In the genomic region with DNA sequence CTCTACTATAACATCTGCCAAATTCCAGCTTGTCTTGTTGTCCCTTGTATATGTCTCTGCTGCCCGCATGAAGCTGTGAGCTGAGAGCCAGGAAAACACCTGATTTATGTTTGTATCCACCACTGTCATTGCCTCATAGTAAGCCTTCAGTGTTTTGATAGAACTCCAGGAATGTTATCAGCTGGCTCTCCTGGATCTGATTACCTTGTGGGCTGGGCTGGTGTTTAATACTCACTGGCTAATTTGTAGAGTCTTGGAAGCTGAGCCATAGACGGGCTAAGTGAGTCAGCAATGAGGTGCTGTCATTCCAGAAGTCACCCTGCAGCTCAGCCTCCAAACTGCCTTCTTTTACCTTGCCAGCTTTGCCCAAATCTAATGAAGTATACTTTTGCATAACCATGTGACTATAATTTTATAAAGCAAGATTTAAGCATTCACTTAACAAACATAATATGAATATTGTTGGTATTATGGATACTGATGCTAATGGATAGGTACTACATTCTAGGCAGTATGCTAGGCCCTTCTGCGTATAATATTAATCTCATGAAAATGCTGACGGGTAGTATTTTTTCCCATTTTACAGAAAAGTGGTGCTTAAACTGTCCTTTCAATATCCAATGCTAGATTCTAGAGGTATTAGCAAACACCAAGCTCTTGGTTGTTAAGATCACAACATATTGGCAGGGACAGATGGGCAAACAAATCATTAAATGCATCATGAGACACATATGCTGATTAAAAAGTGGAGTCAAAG, we compare ENCODE assay signal across 1 cellular context.
TF ChIP-seq lines count a peak whose summit lies in the region.

No MANE protein-coding gene starts in this region.

TF ChIP-seq in K562, 482 proteins besides CTCF, POLR2A, EP300 and RAD21 (continued from another document):
- TF ChIP-seq, protein P1, sequence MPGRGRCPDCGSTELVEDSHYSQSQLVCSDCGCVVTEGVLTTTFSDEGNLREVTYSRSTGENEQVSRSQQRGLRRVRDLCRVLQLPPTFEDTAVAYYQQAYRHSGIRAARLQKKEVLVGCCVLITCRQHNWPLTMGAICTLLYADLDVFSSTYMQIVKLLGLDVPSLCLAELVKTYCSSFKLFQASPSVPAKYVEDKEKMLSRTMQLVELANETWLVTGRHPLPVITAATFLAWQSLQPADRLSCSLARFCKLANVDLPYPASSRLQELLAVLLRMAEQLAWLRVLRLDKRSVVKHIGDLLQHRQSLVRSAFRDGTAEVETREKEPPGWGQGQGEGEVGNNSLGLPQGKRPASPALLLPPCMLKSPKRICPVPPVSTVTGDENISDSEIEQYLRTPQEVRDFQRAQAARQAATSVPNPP (IDR thresholded peaks at IDR 0.05; ENCODE audit: borderline replicate concordance, insufficient read depth, insufficient read length), result no peak
- TF ChIP-seq ZNF407 (IDR thresholded peaks at IDR 0.05; ENCODE audit: low read depth) (no peak), ZC3H11A (IDR thresholded peaks at IDR 0.05; ENCODE audit: low read depth, low read length) (no peak), MTA1 (IDR thresholded peaks at IDR 0.05; ENCODE audit: borderline replicate concordance) (no peak), DLX4 (CRISPR knock-in tag; IDR thresholded peaks at IDR 0.05) (no peak), KDM1A (IDR thresholded peaks at IDR 0.05) (peak in 1 of 2 experiments; percentile 12; a peak in 1 of 4 replicates), TEAD1 (CRISPR knock-in tag; IDR thresholded peaks at IDR 0.05) (peak in 1 of 2 experiments; percentile 78; a peak in 2 of 4 replicates), PYGO2 (tag; IDR thresholded peaks at IDR 0.05) (no peak), RBM17 (IDR thresholded peaks at IDR 0.05; ENCODE audit: borderline replicate concordance, low read depth, low read length) (no peak), ZNF551 (CRISPR knock-in tag; IDR thresholded peaks at IDR 0.05) (no peak), THAP7 (CRISPR knock-in tag; IDR thresholded peaks at IDR 0.05) (no peak), KHSRP (IDR thresholded peaks at IDR 0.05) (no peak)
- TF ChIP-seq, protein P2, sequence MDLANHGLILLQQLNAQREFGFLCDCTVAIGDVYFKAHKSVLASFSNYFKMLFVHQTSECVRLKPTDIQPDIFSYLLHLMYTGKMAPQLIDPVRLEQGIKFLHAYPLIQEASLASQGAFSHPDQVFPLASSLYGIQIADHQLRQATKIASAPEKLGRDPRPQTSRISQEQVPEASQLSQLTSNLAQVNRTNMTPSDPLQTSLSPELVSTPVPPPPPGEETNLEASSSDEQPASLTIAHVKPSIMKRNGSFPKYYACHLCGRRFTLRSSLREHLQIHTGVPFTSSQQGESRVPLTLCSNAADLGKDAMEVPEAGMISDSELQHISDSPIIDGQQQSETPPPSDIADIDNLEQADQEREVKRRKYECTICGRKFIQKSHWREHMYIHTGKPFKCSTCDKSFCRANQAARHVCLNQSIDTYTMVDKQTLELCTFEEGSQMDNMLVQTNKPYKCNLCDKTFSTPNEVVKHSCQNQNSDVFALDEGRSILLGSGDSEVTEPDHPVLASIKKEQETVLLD (IDR thresholded peaks at IDR 0.05), result no peak
